Comparison of ENCODE assay signal across 8 cellular contexts in the genomic region with DNA sequence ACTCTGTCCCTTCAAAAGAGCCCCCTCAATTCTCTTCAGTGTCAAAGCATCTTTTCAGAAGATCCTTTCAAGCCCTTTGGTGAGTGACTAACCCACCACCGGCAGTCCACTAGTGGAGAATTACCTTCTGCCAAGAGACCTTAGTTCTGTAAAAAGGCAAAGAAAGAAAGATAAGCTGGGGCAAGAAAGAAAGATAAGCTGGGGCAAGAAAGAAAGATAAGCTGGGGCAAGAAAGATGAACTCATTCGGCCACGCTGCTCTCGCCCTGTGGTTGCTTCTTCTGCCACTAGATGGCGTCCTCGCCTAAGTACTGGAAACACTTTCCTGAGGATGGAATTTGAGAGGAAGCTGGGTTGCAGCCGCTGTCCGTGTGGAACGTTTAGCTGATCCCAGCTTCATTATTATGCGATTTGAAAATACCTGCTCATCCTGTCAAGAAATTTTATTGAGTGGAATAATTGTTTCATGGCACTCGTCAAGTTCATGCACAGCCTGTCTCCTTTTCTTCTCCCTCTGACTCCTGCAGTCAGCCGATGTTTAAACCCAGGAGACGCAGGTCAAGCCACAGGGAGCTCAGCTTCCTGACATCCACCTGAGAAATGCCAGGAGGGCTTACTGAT. TPM values are rescaled to one million over a fixed set of nuclear protein-coding genes. Genes with fewer than 3 reads are reported as not detected.
A peak's percentile ranks its signal among the peaks of the same experiment; 100 is the strongest.
DNase-seq lines count a peak whose midpoint lies in the region; ATAC-seq and TF ChIP-seq lines count a peak whose summit lies in the region.

No MANE protein-coding gene starts in this region.

- POLR2A ChIA-PET in activated CD8-positive, alpha-beta T cell treated with anti-CD3 and anti-CD28 coated beads for 36 hours (lab: Charles Lee): interaction anchor here (0.6 to 1.7 kb wide), 10 partner anchors 11 to 190 kb away, joined by 3 to 12 read pairs (median 3); no protein-coding TSS in a partner anchor

- CTCF ChIA-PET in activated CD8-positive, alpha-beta T cell treated with anti-CD3 and anti-CD28 coated beads for 36 hours (lab: Charles Lee): interaction anchor here (0.6 to 5.8 kb wide), 124 partner anchors 10 to 616 kb away, joined by 3 to 382 read pairs (median 4); partner anchors contain the start of genes ANXA4, C2orf42, FAM136A and GFPT1

- peaks cover 6% of the 10 kb centered on the region for H3K4me1 Mint-ChIP-seq in activated CD8-positive, alpha-beta T cell treated with anti-CD3 and anti-CD28 coated beads for 36 hours (ENCODE audit: low read depth)
- H3K4me1 Mint-ChIP-seq in effector memory CD8-positive, alpha-beta T cell (ENCODE audit: low read depth in 2 of 2): peaks cover 0 to 4% of the 10 kb centered on the region in 2 donors
- H3K4me1 Mint-ChIP-seq in memory B cell: no peaks in the 10 kb centered on the region

- no peaks in the 10 kb centered on the region for H3K27me3 Mint-ChIP-seq in activated CD8-positive, alpha-beta T cell treated with anti-CD3 and anti-CD28 coated beads for 36 hours
- H3K27me3 Mint-ChIP-seq in effector memory CD8-positive, alpha-beta T cell: no peaks in the 10 kb centered on the region
- no peaks in the 10 kb centered on the region for H3K27me3 Mint-ChIP-seq in memory B cell

- no peak overlapping the region for H3K27ac Mint-ChIP-seq in activated CD8-positive, alpha-beta T cell treated with anti-CD3 and anti-CD28 coated beads for 36 hours
- H3K27ac Mint-ChIP-seq in effector memory CD8-positive, alpha-beta T cell: no peak overlapping the region
- no peak overlapping the region for H3K27ac Mint-ChIP-seq in memory B cell

- no peaks in the 10 kb centered on the region for H3K36me3 Mint-ChIP-seq in activated CD8-positive, alpha-beta T cell treated with anti-CD3 and anti-CD28 coated beads for 36 hours (ENCODE audit: low read depth)
- H3K36me3 Mint-ChIP-seq in effector memory CD8-positive, alpha-beta T cell (ENCODE audit: insufficient read depth): no peaks in the 10 kb centered on the region
- H3K36me3 Mint-ChIP-seq in memory B cell: no peaks in the 10 kb centered on the region

- intact Hi-C loops in activated CD8-positive, alpha-beta T cell treated with anti-CD3 and anti-CD28 coated beads for 36 hours (cut with micrococcal nuclease): loop anchor here (1.0 kb wide), 1 partner anchor 93 kb away; no protein-coding TSS in a partner anchor

- H3K4me3 ChIP-seq in GM12875 (ENCODE audit: low read depth, low read length): no peak overlapping the region

- ATAC-seq in activated CD8-positive, alpha-beta T cell treated with anti-CD3 and anti-CD28 coated beads for 36 hours: peak; percentile 91
- peak; percentile 84 for ATAC-seq in effector memory CD8-positive, alpha-beta T cell (replicated peaks)
- ATAC-seq in memory B cell (ENCODE audit: low read depth): peak; percentile 88
- ATAC-seq in HG03135 (IDR thresholded peaks at IDR 0.05; ENCODE audit: unreplicated experiment): no peak

- DNase-seq in HPDE6-E6E7 (ENCODE audit: extremely low spot score) (peak; percentile 65), NCI-H82 treated with DMSO at 0.1 percent for 48 hours (lab: John Stamatoyannopoulos, UW; ENCODE audit: unreplicated experiment) (peak; percentile 57), memory B cell (ENCODE audit: low spot score in 2 of 2) (peak; percentile 86 to 90)
- peak; percentile 92 for DNase-seq in activated CD8-positive, alpha-beta T cell treated with anti-CD3 and anti-CD28 coated beads for 36 hours
- DNase-seq in effector memory CD8-positive, alpha-beta T cell: peak; percentile 85 to 88 (median 88)
- peak; percentile 63 for DNase-seq in stimulated activated CD8-positive, alpha-beta memory T cell treated with anti-CD3 and anti-CD28 coated beads, Interleukin-12 subunit alpha, Interleukin-12 subunit beta, amount 100 ng/mL, for 4 hours (ENCODE audit: low read depth)

- no peaks in the 10 kb centered on the region for H3K9me3 Mint-ChIP-seq in activated CD8-positive, alpha-beta T cell treated with anti-CD3 and anti-CD28 coated beads for 36 hours
- H3K9me3 Mint-ChIP-seq in effector memory CD8-positive, alpha-beta T cell: no peaks in the 10 kb centered on the region
- H3K9me3 Mint-ChIP-seq in memory B cell: no peaks in the 10 kb centered on the region

- peak; percentile 90 for TF ChIP-seq CTCF in GM12875 (IDR thresholded peaks at IDR 0.05; ENCODE audit: borderline replicate concordance, insufficient read depth, low read depth, low read length)
- peak; percentile 97 for TF ChIP-seq CTCF in activated CD8-positive, alpha-beta T cell treated with anti-CD3 and anti-CD28 coated beads for 36 hours (IDR thresholded peaks at IDR 0.05)

- peak overlapping the region; percentile 64 for H3K4me3 Mint-ChIP-seq in activated CD8-positive, alpha-beta T cell treated with anti-CD3 and anti-CD28 coated beads for 36 hours
- H3K4me3 Mint-ChIP-seq in effector memory CD8-positive, alpha-beta T cell: peak overlapping the region; percentile 60 to 65
- H3K4me3 Mint-ChIP-seq in memory B cell: peak overlapping the region; percentile 48

RNA-seq across cellular contexts. Expression of gene ANXA4, which starts 17.3 kb away (rescaled TPM):
- total RNA-seq in activated CD8-positive, alpha-beta T cell treated with anti-CD3 and anti-CD28 coated beads for 36 hours: 10 to 100 TPM; 14.6 to 17.5 TPM
